ENCODE assay signal across 25 cellular contexts in the genomic region with DNA sequence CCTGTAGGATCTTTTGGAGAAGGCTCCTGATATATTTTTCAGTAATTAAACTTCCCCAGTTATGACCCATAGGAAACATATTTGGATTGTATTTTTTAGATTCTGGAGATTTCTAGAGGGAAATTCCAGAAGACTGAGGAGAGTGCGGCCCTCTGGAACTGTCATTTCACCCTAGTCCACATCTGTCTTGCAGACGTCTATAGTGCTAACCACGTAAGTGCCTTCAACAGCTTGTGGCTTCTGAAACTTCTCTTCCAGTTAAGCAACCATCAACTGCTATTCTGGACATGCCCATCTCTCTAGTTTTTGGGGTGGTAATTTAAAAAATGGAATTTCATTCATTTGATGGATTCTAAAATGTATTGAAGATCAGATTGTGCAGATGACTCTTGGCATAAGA.
"Had no signal": no experiment of that assay in that cellular context is flagged by ENCODE, and none has a peak within 500 bp of the region (broad histone marks: within the 10 kb centered on the region; RNA-seq: fewer than 3 reads in every experiment).

No MANE protein-coding gene starts in this region.

- H3K9me3 ChIP-seq: ascending aorta, body of pancreas had no signal

- DNase-seq: activated CD4-positive, alpha-beta T cell treated with anti-CD3 and anti-CD28 coated beads for 48 hours; activated CD4-positive, alpha-beta T cell treated with anti-CD3 and anti-CD28 coated beads, Interleukin-2, amount 50 U/mL, for 4 hours; activated CD4-positive, CD25-positive, alpha-beta regulatory T cell treated with anti-CD3 and anti-CD28 coated beads, Interleukin-2, amount 50 U/mL, for 72 hours; activated CD8-positive, alpha-beta memory T cell treated with anti-CD3 and anti-CD28 coated beads, Interleukin-2, amount 10 ng/mL, durations not matched to agents 7 days and 5 days; activated effector memory CD4-positive, alpha-beta T cell treated with anti-CD3 and anti-CD28 coated beads, Interleukin-2, amount 50 U/mL, for 16 hours; activated naive CD4-positive, alpha-beta T cell treated with Interleukin-2 at 50 U/mL for 16 hours; activated naive CD8-positive, alpha-beta T cell treated with anti-CD3 and anti-CD28 coated beads, Interleukin-2, amount 50 U/mL, for 24 hours; activated T-cell treated with anti-CD3 and anti-CD28 coated beads, Interleukin-2, amount 50 U/mL, for 24 hours; amniotic stem cell; body of pancreas; central memory CD4-positive, alpha-beta T cell; NCI-H1092 treated with DMSO at 0.1 percent for 48 hours; NCI-H1417 treated with DMSO at 0.1 percent for 48 hours; NCI-H1694; NCI-H2029 treated with DMSO at 0.1 percent for 48 hours; NCI-H345; NCI-H510A; NCI-H526 treated with DMSO at 0.1 percent for 48 hours; NK-92 treated with Interleukin-12 subunit alpha and Interleukin-12 subunit beta, amount 100 ng/mL, for 24 hours; PC-9; SHP77 treated with DMSO at 0.1 percent for 48 hours; T-helper 17 cell; T-helper 9 cell had no signal

- H3K4me3 ChIP-seq: ascending aorta, body of pancreas, coronary artery, PC-9 had no signal

- H3K27ac ChIP-seq: ascending aorta, body of pancreas, coronary artery, PC-9 had no signal

- H3K36me3 ChIP-seq: ascending aorta had no signal

- H3K27me3 ChIP-seq: ascending aorta, body of pancreas had no signal

- H3K4me1 ChIP-seq: ascending aorta, body of pancreas had no signal
